Comparison of ENCODE assay signal across 21 cellular contexts in the genomic region with DNA sequence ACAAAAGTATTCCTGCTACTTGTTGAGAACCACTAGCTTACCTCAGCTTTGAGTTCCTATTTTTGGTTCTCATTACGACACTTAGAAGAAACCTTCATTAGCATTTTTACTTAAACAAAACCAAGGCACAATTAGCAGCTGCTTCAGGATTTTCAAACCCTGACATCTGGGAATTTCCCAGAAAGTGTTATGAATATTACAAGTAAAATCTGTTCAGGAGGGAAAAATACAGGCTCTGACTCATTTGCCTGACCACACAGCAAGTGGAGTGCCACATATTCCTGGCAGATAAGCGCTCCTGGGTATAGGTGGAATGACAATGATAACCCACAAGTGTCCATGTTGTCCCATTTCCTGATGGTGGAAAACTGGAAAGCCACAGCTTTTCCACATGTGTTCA. TPM values are rescaled to one million over a fixed set of nuclear protein-coding genes. Genes with fewer than 3 reads are reported as not detected.
DNase-seq lines count a peak whose midpoint lies in the region; ATAC-seq and TF ChIP-seq lines count a peak whose summit lies in the region.
"Had no signal": no experiment of that assay in that cellular context is flagged by ENCODE, and none has a peak within 500 bp of the region (broad histone marks: within the 10 kb centered on the region; RNA-seq: fewer than 3 reads in every experiment).

No MANE protein-coding gene starts in this region.

- peak; percentile 50 for DNase-seq in CD1c-positive myeloid dendritic cell (ENCODE audit: extremely low spot score)
- peak; percentile 46 for DNase-seq in EL
- DNase-seq in SKM-1 treated with dmso at 0.1 percent for 144 hours (lab: John Stamatoyannopoulos, UW; ENCODE audit: unreplicated experiment), result peak; percentile 27
- peak; percentile 51 for DNase-seq in fibroblast of villous mesenchyme (ENCODE audit: low read depth)
- no peak for DNase-seq in osteocyte (ENCODE audit: extremely low spot score, unreplicated experiment)
- no peak for DNase-seq in DMS 273 treated with DMSO at 0.1 percent for 48 hours (lab: John Stamatoyannopoulos, UW)
- DNase-seq: activated effector memory CD4-positive, alpha-beta T cell treated with Interleukin-2 at 50 U/mL for 16 hours; aorta; Calu3; effector memory CD8-positive, alpha-beta T cell; HFFc6; hippocampal formation; naive thymus-derived CD4-positive, alpha-beta T cell; NCI-H1694; NCI-H345; NK-92 treated with Interleukin-12 subunit alpha and Interleukin-12 subunit beta, amount 100 ng/mL, for 24 hours; SHP77; stimulated activated CD4-positive, alpha-beta T cell treated with anti-CD3 and anti-CD28 coated beads, Interleukin-1b, Interleukin-23, amount 100 ng/mL, for 48 hours had no signal

- H3K9me3 Mint-ChIP-seq in osteocyte (ENCODE audit: unreplicated experiment), result peaks cover 5% of the 10 kb centered on the region

- TF ChIP-seq CTCF in fibroblast of villous mesenchyme (IDR thresholded peaks at IDR 0.05; ENCODE audit: insufficient read depth, low read depth, low read length) (no peak), osteocyte (IDR thresholded peaks at IDR 0.05) (no peak)

- no peaks in the 10 kb centered on the region for H3K36me3 Mint-ChIP-seq in osteocyte (ENCODE audit: unreplicated experiment)

- H3K27me3 Mint-ChIP-seq in osteocyte (ENCODE audit: unreplicated experiment), result peaks cover 6% of the 10 kb centered on the region
- H3K27me3 Mint-ChIP-seq: B cell; effector memory CD8-positive, alpha-beta T cell; naive thymus-derived CD4-positive, alpha-beta T cell had no signal

- H3K4me1 Mint-ChIP-seq in osteocyte (ENCODE audit: unreplicated experiment), result peaks cover 12% of the 10 kb centered on the region

- no peak for ATAC-seq in GM21825 (IDR thresholded peaks at IDR 0.05; ENCODE audit: unreplicated experiment)
- ATAC-seq: effector memory CD8-positive, alpha-beta T cell; naive thymus-derived CD4-positive, alpha-beta T cell had no signal

- no peak overlapping the region for H3K4me3 ChIP-seq in fibroblast of villous mesenchyme (ENCODE audit: low read depth, low read length)
- H3K4me3 ChIP-seq: vagina had no signal

- H3K4me3 Mint-ChIP-seq in osteocyte (ENCODE audit: unreplicated experiment), result no peak overlapping the region
- H3K4me3 Mint-ChIP-seq: B cell; effector memory CD8-positive, alpha-beta T cell; HFFc6; naive thymus-derived CD4-positive, alpha-beta T cell had no signal

- H3K27ac Mint-ChIP-seq in osteocyte (ENCODE audit: unreplicated experiment), result no peak overlapping the region
- H3K27ac Mint-ChIP-seq: B cell, HFFc6 had no signal

RNA-seq across cellular contexts. Expression of a gene that starts 10.3 kb away (rescaled TPM):
- total RNA-seq in fibroblast of villous mesenchyme, result 73.0 and 74.7 TPM in 2 replicates
- total RNA-seq in osteocyte, result 79.6 and 84.1 TPM in 2 replicates

Comparison
In these comparisons a context has a peak if more than half of its experiments do, and no peak if none do; other contexts are left out.
1. DNase-seq: peak in CD1c-positive myeloid dendritic cell (single experiment), EL (single experiment), SKM-1 treated with dmso at 0.1 percent for 144 hours (single experiment) and fibroblast of villous mesenchyme (single experiment); none in osteocyte (single experiment) and DMS 273 treated with DMSO at 0.1 percent for 48 hours (single experiment).